Comparison of ENCODE assay signal across 9 cellular contexts in genomic region chr14:104722938-104723650, GRCh38. TPM values are rescaled to one million over a fixed set of nuclear protein-coding genes. Genes with fewer than 3 reads are reported as not detected.
DNase-seq lines count a peak whose midpoint lies in the region; ATAC-seq, FAIRE-seq and TF ChIP-seq lines count a peak whose summit lies in the region.
"Had no signal": no experiment of that assay in that cellular context is flagged by ENCODE, and none has a peak within 500 bp of the region (broad histone marks: within the 10 kb centered on the region; RNA-seq: fewer than 3 reads in every experiment).

No MANE protein-coding gene starts in this region.

- POLR2A ChIA-PET in HEK293 (lab: Yijun Ruan, JAX), result no interaction called here
- POLR2A ChIA-PET in Panc1 (lab: Charles Lee), result no interaction called here

- H3K36me3 ChIP-seq in HEK293 (ENCODE audit: control insufficient read depth in 2 of 2, insufficient read depth in 1 of 2, low read length in 2 of 2), result peaks cover 0 to 2% of the 10 kb centered on the region in 2 experiments; a peak in 1 of 3 replicates
- no peaks in the 10 kb centered on the region for H3K36me3 ChIP-seq in Panc1 (ENCODE audit: control insufficient read depth, insufficient read depth, low read length)
- H3K36me3 ChIP-seq in iPS DF 6.9 (ENCODE audit: control insufficient read depth, insufficient read depth, low read length), result no peaks in the 10 kb centered on the region; the same call in 1 of the 2 replicates
- H3K36me3 ChIP-seq in small intestine (ENCODE audit: control insufficient read depth in 2 of 2, insufficient read depth in 2 of 2, low read length in 2 of 2), result peaks cover 3 to 4% of the 10 kb centered on the region in 2 donors

- no peaks in the 10 kb centered on the region for H3K27me3 ChIP-seq in Panc1 (ENCODE audit: control insufficient read depth, insufficient read depth, low read length)
- no peaks in the 10 kb centered on the region for H3K27me3 ChIP-seq in iPS DF 6.9 (ENCODE audit: control insufficient read depth, insufficient read depth, low read length)
- no peaks in the 10 kb centered on the region for H3K27me3 ChIP-seq in small intestine (ENCODE audit: control insufficient read depth in 2 of 2, insufficient read depth in 2 of 2, low read length in 2 of 2)

- H3K4me3 ChIP-seq in HEK293 (ENCODE audit: low read depth, low read length) (no peak overlapping the region), Panc1 (ENCODE audit: low read depth in 2 of 2, low read length in 2 of 2) (peak overlapping the region; percentile 42 to 52), iPS DF 6.9 (ENCODE audit: low read length) (peak overlapping the region; percentile 7; the same call in 1 of the 2 replicates), small intestine (ENCODE audit: low read depth in 1 of 2, low read length in 2 of 2) (peak overlapping the region in 1 of 2 donors; percentile 55)

- in situ Hi-C loops in Panc1 (cut with HindIII; ENCODE audit: low pct_unique_long_range_greater_than_20kb, low sequenced_read_pairs), result no loop called here

- CTCF ChIA-PET in HEK293 (lab: Yijun Ruan, JAX), result interaction anchor here (0.6 to 2.2 kb wide), 13 partner anchors 14 to 1627 kb away, joined by 3 to 12 read pairs (median 3); partner anchors contain the start of gene SIVA1
- CTCF ChIA-PET in Panc1 (lab: Charles Lee), result interaction anchor here (0.6 kb wide), 1 partner anchor 30 kb away, joined by 5 read pairs; no protein-coding TSS in a partner anchor

- DNase-seq in Panc1 (ENCODE audit: low read depth, low spot score) (no peak), iPS DF 6.9 (ENCODE audit: low read depth, low spot score) (no peak), small intestine (peak; percentile 84), kidney glomerular epithelial cell (lab: John Stamatoyannopoulos, UW) (no peak), superior temporal gyrus (ENCODE audit: extremely low spot score) (no peak), GM12891 (ENCODE audit: insufficient read length, low spot score) (no peak)
- DNase-seq: NCI-H187 had no signal

- intact Hi-C loops in Panc1 (cut with micrococcal nuclease; ENCODE audit: unreplicated experiment), result no loop called here

- no TSS peak for BruUV-seq in Panc1 (replicated peaks; lab: Mats Ljungman, UMichigan)

- TF ChIP-seq CTCF in HEK293 (tag by site-specific recombination; IDR thresholded peaks at IDR 0.05), result no peak
- 0 out of 2 replicates have a peak, but pooled peaks have one; percentile 70 for TF ChIP-seq CTCF in Panc1 (IDR thresholded peaks at IDR 0.05)

- H3K4me1 ChIP-seq in HEK293 (ENCODE audit: control insufficient read depth, insufficient read depth, low read length), result no peaks in the 10 kb centered on the region; the same call in 1 of the 2 replicates
- peaks cover 33% of the 10 kb centered on the region for H3K4me1 ChIP-seq in Panc1 (ENCODE audit: control insufficient read depth, insufficient read depth, low read length)
- peaks cover 7% of the 10 kb centered on the region for H3K4me1 ChIP-seq in iPS DF 6.9 (ENCODE audit: control insufficient read depth, insufficient read depth, low read length)
- H3K4me1 ChIP-seq in small intestine (ENCODE audit: control insufficient read depth in 2 of 2, insufficient read depth in 1 of 2, low read depth in 1 of 2, low read length in 1 of 2), result peaks cover 0 to 4% of the 10 kb centered on the region in 2 donors

- TF ChIP-seq POLR2A in GM12891 (IDR thresholded peaks at IDR 0.05; ENCODE audit: low read depth, low read length), result no peak

- no peak for FAIRE-seq in small intestine (lab: Jason Lieb, UNC)
- no peak for FAIRE-seq in GM12891 (lab: Jason Lieb, UNC)

- H3K9me3 ChIP-seq in HEK293 (ENCODE audit: control insufficient read depth, insufficient read depth, low read depth, low read length) (no peaks in the 10 kb centered on the region), Panc1 (ENCODE audit: control insufficient read depth, insufficient read depth, low read depth, low read length) (no peaks in the 10 kb centered on the region), iPS DF 6.9 (ENCODE audit: control insufficient read depth, insufficient read depth, low read length) (no peaks in the 10 kb centered on the region), small intestine (ENCODE audit: control insufficient read depth, low read depth) (no peaks in the 10 kb centered on the region)

- ATAC-seq in Panc1 (peak; percentile 11), HG03378 (IDR thresholded peaks at IDR 0.05; ENCODE audit: unreplicated experiment) (no peak)

- H3K27ac ChIP-seq in HEK293 (ENCODE audit: extremely low read depth, low read depth, low read length), result no peak overlapping the region
- H3K27ac ChIP-seq in Panc1 (ENCODE audit: low read length), result peak overlapping the region; percentile 63
- H3K27ac ChIP-seq in iPS DF 6.9 (ENCODE audit: low read length), result no peak overlapping the region
- H3K27ac ChIP-seq in small intestine (ENCODE audit: low read depth in 1 of 2, low read length in 1 of 2), result no peak overlapping the region

- no CpG with 5 or more reads among the region's 26 CpGs for WGBS in iPS DF 6.9 (ENCODE audit: insufficient coverage, insufficient read length)
- 15 to 45% (median 31%) methylated on average over 23 to 26 of the region's 26 CpGs for WGBS in small intestine, 3 donors

TF ChIP-seq in HEK293, 187 proteins besides CTCF, POLR2A, EP300 and RAD21:
- TF ChIP-seq EGR2 (tag by site-specific recombination; IDR thresholded peaks at IDR 0.05; ENCODE audit: low read depth), result no peak
- TF ChIP-seq ZFP41 (tag by site-specific recombination; IDR thresholded peaks at IDR 0.05; ENCODE audit: borderline replicate concordance), result no peak
- TF ChIP-seq KLF1 (tag by site-specific recombination; IDR thresholded peaks at IDR 0.05), result no peak
- 0 out of 2 replicates have a peak, but pooled peaks have one; percentile 53 for TF ChIP-seq HOXC10 (CRISPR knock-in tag; IDR thresholded peaks at IDR 0.05)
- no peak for TF ChIP-seq ZNF529 (tag by site-specific recombination; IDR thresholded peaks at IDR 0.05; ENCODE audit: insufficient replicate concordance)
- no peak for TF ChIP-seq ZFP69B (tag by site-specific recombination; IDR thresholded peaks at IDR 0.05)

TF ChIP-seq in GM12891, 5 proteins besides CTCF, POLR2A, EP300 and RAD21:
- TF ChIP-seq SPI1 (IDR thresholded peaks at IDR 0.05; ENCODE audit: low read depth, low read length), result no peak
- TF ChIP-seq TAF1 (IDR thresholded peaks at IDR 0.05; ENCODE audit: low read depth, low read length), result no peak
- TF ChIP-seq POU2F2 (IDR thresholded peaks at IDR 0.05; ENCODE audit: low read depth, low read length), result no peak
- TF ChIP-seq PAX5 (IDR thresholded peaks at IDR 0.05; ENCODE audit: insufficient read depth, low read length, severe bottlenecking), result no peak
- TF ChIP-seq POLR2AphosphoS5 (IDR thresholded peaks at IDR 0.05; ENCODE audit: low read depth, low read length), result no peak

RNA-seq across cellular contexts. Expression of gene ADSS1, which starts 0.9 kb away (rescaled TPM):
- total RNA-seq in Panc1 (2021; ENCODE audit: unreplicated experiment), result 9.4 TPM
- 15.6 TPM for polyA plus RNA-seq in Panc1 (2012; ENCODE audit: insufficient read length)
- 10 to 100 TPM in 1 of 3 donors, 1 to 10 TPM in 2; 3.6 to 12.7 (median 6.0) TPM for polyA plus RNA-seq in small intestine
- 0.21 TPM for polyA plus RNA-seq in GM12891 (2012; ENCODE audit: low read depth, missing spikeins)

RNA-seq across cellular contexts. Expression of gene SIVA1, which starts 29.9 kb away (rescaled TPM):
- total RNA-seq in Panc1 (2021; ENCODE audit: unreplicated experiment), result 100 TPM
- 184 TPM for polyA plus RNA-seq in Panc1 (2012; ENCODE audit: insufficient read length)
- polyA plus RNA-seq in small intestine, result 100 to 1,000 TPM; 104 to 269 (median 177) TPM
- polyA plus RNA-seq in GM12891 (2012; ENCODE audit: low read depth, missing spikeins), result 76.5 TPM

RNA-seq across cellular contexts. Expression of gene INF2, which starts 33.7 kb away (rescaled TPM):
- total RNA-seq in Panc1 (2021; ENCODE audit: unreplicated experiment), result 195 TPM
- 179 TPM for polyA plus RNA-seq in Panc1 (2012; ENCODE audit: insufficient read length)
- 100 to 1,000 TPM in 2 of 3 donors, 10 to 100 TPM in 1; 76.6 to 364 (median 317) TPM for polyA plus RNA-seq in small intestine
- polyA plus RNA-seq in GM12891 (2012; ENCODE audit: low read depth, missing spikeins), result 15.6 TPM
